In the genomic region with DNA sequence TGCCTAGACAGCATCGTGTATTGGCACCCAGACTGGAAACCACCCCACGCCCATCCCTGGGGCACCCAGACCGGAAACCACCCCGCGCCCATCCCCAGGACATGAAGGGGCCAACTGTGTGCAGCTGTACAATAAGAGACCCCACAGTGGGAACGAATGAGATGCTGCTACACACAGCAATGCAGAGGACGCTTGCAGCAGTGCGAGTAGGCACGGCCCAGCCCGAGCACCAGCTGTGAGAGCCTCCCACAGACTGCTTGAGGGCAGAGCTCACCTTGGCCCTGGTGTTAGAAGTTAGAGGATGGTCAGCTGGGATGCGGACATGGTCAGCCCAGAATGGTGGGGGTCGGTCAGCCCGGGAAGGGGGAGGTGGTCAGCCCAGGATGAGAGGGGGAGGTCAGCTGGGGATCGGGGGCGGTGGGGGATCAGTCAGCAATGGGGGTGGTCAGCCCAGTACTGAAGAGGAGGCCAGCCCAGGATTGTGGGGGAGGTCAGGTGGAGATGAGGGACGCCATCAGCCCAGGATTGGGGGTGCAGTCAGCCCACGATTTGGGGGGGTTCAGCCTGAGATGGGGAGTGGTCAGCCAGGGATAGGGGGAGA, we compare ENCODE assay signal across 25 cellular contexts.
"Had no signal": no experiment of that assay in that cellular context is flagged by ENCODE, and none has a peak within 500 bp of the region (broad histone marks: within the 10 kb centered on the region; RNA-seq: fewer than 3 reads in every experiment).

No MANE protein-coding gene starts in this region.

- H3K36me3 ChIP-seq: breast epithelium, SJCRH30 had no signal

- H3K27me3 ChIP-seq: breast epithelium, SJCRH30 had no signal

- DNase-seq: activated CD4-positive, alpha-beta T cell treated with anti-CD3 and anti-CD28 coated beads, Interleukin-2, amount 50 U/mL, for 1 hour; activated CD4-positive, CD25-positive, alpha-beta regulatory T cell; activated CD8-positive, alpha-beta memory T cell treated with anti-CD3 and anti-CD28 coated beads, Interleukin-2, amount 50 U/mL, for 4 hours; activated CD8-positive, alpha-beta T cell treated with anti-CD3 and anti-CD28 coated beads for 36 hours; activated naive CD4-positive, alpha-beta T cell; activated T-cell treated with anti-CD3 and anti-CD28 coated beads, Interleukin-2, amount 50 U/mL, for 72 hours; caudate nucleus; NCI-H1092 treated with DMSO at 0.1 percent for 48 hours; NCI-H1436; NCI-H1694 treated with DMSO at 0.1 percent for 48 hours; NCI-H2029 treated with DMSO at 0.1 percent for 48 hours; NCI-H345; NCI-H510A; NCI-H69; NK-92 treated with Interleukin-12 subunit alpha and Interleukin-12 subunit beta, amount 100 ng/mL, for 24 hours; OCI-M1; Right ventricle myocardium superior; RPMI8226; SJCRH30; SK-N-SH; T-helper 1 cell had no signal

- H3K27ac ChIP-seq: breast epithelium, KMS-11, SJCRH30, VCaP had no signal

- H3K4me1 ChIP-seq: breast epithelium, SJCRH30 had no signal

- H3K9me3 ChIP-seq: breast epithelium, SJCRH30, SK-N-SH had no signal

- ATAC-seq: activated CD8-positive, alpha-beta T cell treated with anti-CD3 and anti-CD28 coated beads for 36 hours; activated T-cell treated with anti-CD3 and anti-CD28 coated beads, Interleukin-2, amount 50 U/mL, for 72 hours; Panc1 had no signal

- H3K4me3 ChIP-seq: breast epithelium, SJCRH30 had no signal

- H3K4me2 ChIP-seq: KMS-11, SK-N-SH had no signal
